8 cellular contexts compared by ENCODE assay signal in the genomic region with DNA sequence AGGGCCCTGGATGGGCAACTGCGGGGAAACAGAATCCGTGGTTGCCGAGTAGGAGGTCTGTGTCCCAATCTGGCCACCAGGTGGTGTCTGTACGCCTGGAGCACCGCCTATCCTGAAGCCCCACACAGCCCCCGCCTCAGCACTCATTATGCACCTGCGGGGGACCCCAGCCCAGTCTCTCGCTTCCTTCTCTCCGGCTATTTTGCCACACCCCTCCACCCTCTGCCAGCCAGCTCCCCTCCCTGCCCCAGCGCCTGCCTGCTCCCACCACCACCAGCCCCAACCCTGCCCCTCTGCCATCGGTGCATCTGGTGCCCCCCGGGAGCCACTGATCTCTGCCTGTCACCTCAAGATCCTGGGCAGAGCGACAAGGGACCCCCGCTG. TPM values are rescaled to one million over a fixed set of nuclear protein-coding genes. Genes with fewer than 3 reads are reported as not detected.
DNase-seq lines count a peak whose midpoint lies in the region; ATAC-seq and TF ChIP-seq lines count a peak whose summit lies in the region.

No MANE protein-coding gene starts in this region.

- peak; percentile 60 for TF ChIP-seq CTCF in mesothelial cell of epicardium (IDR thresholded peaks at IDR 0.05; ENCODE audit: unreplicated experiment)

- H3K4me3 Mint-ChIP-seq in mesothelial cell of epicardium: peak overlapping the region; percentile 35

- H3K27ac Mint-ChIP-seq in mesothelial cell of epicardium: peak overlapping the region; percentile 93

- H3K9me3 Mint-ChIP-seq in mesothelial cell of epicardium: no peaks in the 10 kb centered on the region

- ATAC-seq in HG02610 (IDR thresholded peaks at IDR 0.05; ENCODE audit: unreplicated experiment): peak; percentile 39

- H3K27me3 Mint-ChIP-seq in mesothelial cell of epicardium (ENCODE audit: low read depth): peaks cover 50% of the 10 kb centered on the region

- H3K36me3 Mint-ChIP-seq in mesothelial cell of epicardium: peaks cover 5% of the 10 kb centered on the region

- DNase-seq in D341Med (ENCODE audit: low spot score): peak; percentile 87
- peak; percentile 91 for DNase-seq in NCI-H69 (lab: John Stamatoyannopoulos, UW)
- peak; percentile 67 for DNase-seq in activated CD4-positive, alpha-beta T cell treated with anti-CD3 and anti-CD28 coated beads, Interleukin-2, amount 50 U/mL, for 1 hour
- DNase-seq in dermis blood vessel endothelial cell: peak; percentile 75
- DNase-seq in mesothelial cell of epicardium (ENCODE audit: low spot score in 2 of 2, unreplicated experiment in 2 of 2): peak in 1 of 2 experiments; percentile 69
- DNase-seq in superior temporal gyrus (ENCODE audit: extremely low spot score): peak; percentile 50
- DNase-seq in hippocampal formation (lab: John Stamatoyannopoulos, UW): no peak

- H3K4me1 Mint-ChIP-seq in mesothelial cell of epicardium: peaks cover 50% of the 10 kb centered on the region

RNA-seq across cellular contexts. Expression of a gene that starts 2.2 kb away (rescaled TPM):
- total RNA-seq in dermis blood vessel endothelial cell (0.51 TPM in 1 of 2 replicates, not detected in the other), mesothelial cell of epicardium (3.3 to 3.8 TPM (median 3.6 TPM) in 3 replicates)

RNA-seq across cellular contexts. Expression of a gene that starts 15.1 kb away (rescaled TPM):
- 140 and 291 TPM in 2 replicates for total RNA-seq in dermis blood vessel endothelial cell
- total RNA-seq in mesothelial cell of epicardium: 78.7 to 83.7 TPM (median 78.8 TPM) in 3 replicates

RNA-seq across cellular contexts. Expression of a gene that starts 36.6 kb away (rescaled TPM):
- 0.65 TPM in 1 of 2 replicates, not detected in the other for total RNA-seq in dermis blood vessel endothelial cell
- 9.8 to 11.3 TPM (median 10.6 TPM) in 3 replicates for total RNA-seq in mesothelial cell of epicardium

Comparison
In these comparisons a context has a peak if more than half of its experiments do, and no peak if none do; other contexts are left out.
1. DNase-seq: peak in D341Med (single experiment), NCI-H69 (single experiment), activated CD4-positive, alpha-beta T cell treated with anti-CD3 and anti-CD28 coated beads, Interleukin-2, amount 50 U/mL, for 1 hour (single experiment), dermis blood vessel endothelial cell (single experiment) and superior temporal gyrus (single experiment); none in hippocampal formation (0 of 2).